Comparison of ENCODE assay signal across 8 cellular contexts in the genomic region with DNA sequence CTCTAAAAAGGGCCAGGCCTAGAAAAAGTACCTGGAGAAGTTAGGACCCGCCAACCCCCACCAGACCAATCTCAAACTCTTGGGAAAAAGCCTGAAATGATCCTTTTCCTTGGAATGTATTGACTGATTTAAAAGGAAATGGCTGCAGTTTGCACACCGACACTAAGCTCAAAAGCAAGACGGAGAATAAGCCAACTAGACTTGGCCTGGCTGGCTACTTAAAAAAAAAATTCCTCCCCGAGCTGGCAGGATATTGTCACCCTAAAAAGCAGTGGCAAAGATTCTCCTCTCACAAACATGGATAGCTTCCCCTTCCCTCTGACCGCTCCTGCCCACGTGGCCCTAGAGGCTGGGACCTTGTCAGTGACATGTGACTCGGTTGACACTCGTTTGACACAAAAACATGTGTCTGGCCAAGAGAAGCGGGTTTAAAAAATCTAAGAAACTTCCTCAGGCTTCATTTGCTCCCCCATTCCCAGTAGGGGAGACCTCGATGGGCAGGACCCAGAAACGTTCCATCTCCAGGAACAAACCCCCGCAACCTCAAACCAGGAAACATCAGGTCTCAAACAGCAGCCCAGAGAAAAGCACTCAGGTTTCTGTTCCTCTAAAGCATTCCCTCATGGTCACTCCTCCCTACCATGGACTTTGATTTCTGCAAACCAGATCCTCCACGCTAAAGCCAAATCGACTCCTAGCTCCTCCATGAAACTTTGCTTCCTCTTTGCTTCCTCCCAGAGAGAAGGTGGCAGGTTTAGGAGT. TPM values are rescaled to one million over a fixed set of nuclear protein-coding genes. Genes with fewer than 3 reads are reported as not detected.
DNase-seq lines count a peak whose midpoint lies in the region; ATAC-seq and TF ChIP-seq lines count a peak whose summit lies in the region.

No MANE protein-coding gene starts in this region.

- no peaks in the 10 kb centered on the region for H3K9me3 Mint-ChIP-seq in HFFc6
- 0 out of 2 replicates have a peak, but pooled peaks cover 2% of the 10 kb centered on the region for H3K9me3 Mint-ChIP-seq in WTC11

- H3K27ac Mint-ChIP-seq in HFFc6 (peak overlapping the region; percentile 100), WTC11 (peak overlapping the region; percentile 97)

- no peak overlapping the region for H3K9ac ChIP-seq in parathyroid adenoma

- H3K79me2 ChIP-seq in parathyroid adenoma: peaks cover 19% of the 10 kb centered on the region

- no peak for ATAC-seq in WTC11
- peak; percentile 13 for ATAC-seq in Right ventricle myocardium superior (ENCODE audit: poor library complexity)
- ATAC-seq in GM19328 (IDR thresholded peaks at IDR 0.05; ENCODE audit: unreplicated experiment): no peak
- no peak for ATAC-seq in GM18907 (IDR thresholded peaks at IDR 0.05; ENCODE audit: unreplicated experiment)

- peaks cover 44% of the 10 kb centered on the region for H3K4me1 ChIP-seq in parathyroid adenoma

- intact Hi-C loops in Right ventricle myocardium superior (cut with DNase I): no loop called here

- peak overlapping the region; percentile 32 for H3K4me2 ChIP-seq in parathyroid adenoma (ENCODE audit: low read length)

- H3K36me3 Mint-ChIP-seq in HFFc6 (ENCODE audit: low read depth) (no peaks in the 10 kb centered on the region), WTC11 (peaks cover 11% of the 10 kb centered on the region)

- H3K4me1 Mint-ChIP-seq in HFFc6 (ENCODE audit: low read depth) (peaks cover 17% of the 10 kb centered on the region), WTC11 (peaks cover 19% of the 10 kb centered on the region)

- H3K27me3 Mint-ChIP-seq in HFFc6 (ENCODE audit: insufficient read depth): peaks cover 3% of the 10 kb centered on the region; the same call in 1 of the 2 replicates
- H3K27me3 Mint-ChIP-seq in WTC11 (ENCODE audit: low read depth): peaks cover 4% of the 10 kb centered on the region

- CTCF ChIA-PET in WTC11 (lab: Charles Lee): interaction anchor here (1.0 to 2.5 kb wide), 7 partner anchors 16 to 67 kb away, joined by 3 to 10 read pairs (median 5); a partner anchor contains a TSS

- H2AFZ ChIP-seq in parathyroid adenoma: peak overlapping the region; percentile 10

- peak overlapping the region; percentile 45 for H3K4me3 ChIP-seq in parathyroid adenoma (ENCODE audit: low read depth, low read length)

- H3K27ac ChIP-seq in parathyroid adenoma: peak overlapping the region; percentile 92

- no peaks in the 10 kb centered on the region for H3K27me3 ChIP-seq in parathyroid adenoma (ENCODE audit: control insufficient read depth, insufficient read depth, low read length)

- H3K9me3 ChIP-seq in parathyroid adenoma (ENCODE audit: control insufficient read depth, low read length): no peaks in the 10 kb centered on the region

- POLR2A ChIA-PET in WTC11 (lab: Charles Lee): interaction anchor here (0.5 to 1.2 kb wide), 4 partner anchors 9 to 1351 kb away, joined by 3 to 5 read pairs (median 4); no protein-coding TSS in a partner anchor

- TF ChIP-seq CTCF in HFFc6 (IDR thresholded peaks at IDR 0.05) (no peak), WTC11 (IDR thresholded peaks at IDR 0.05) (no peak), parathyroid adenoma (IDR thresholded peaks at IDR 0.05) (no peak)

- H3K4me3 Mint-ChIP-seq in HFFc6 (peak overlapping the region; percentile 73), WTC11 (peak overlapping the region; percentile 63)

- DNase-seq in HFFc6 (no peak), WTC11 (ENCODE audit: low spot score) (no peak), Right ventricle myocardium superior (peak; percentile 75), NCI-H1436 (lab: John Stamatoyannopoulos, UW) (no peak)
- no peak for DNase-seq in stimulated activated CD4-positive, alpha-beta T cell treated with anti-CD3 and anti-CD28 coated beads, Interleukin-4, amount 100 ng/mL, for 1 hour

- no peaks in the 10 kb centered on the region for H3K36me3 ChIP-seq in parathyroid adenoma (ENCODE audit: control insufficient read depth, insufficient read depth, low read length)

TF ChIP-seq in WTC11, 78 proteins besides CTCF, POLR2A, EP300 and RAD21 (continues in another document):
- TF ChIP-seq PRRX2 (CRISPR knock-in tag; IDR thresholded peaks at IDR 0.05) (no peak), SP1 (CRISPR knock-in tag; conservative IDR thresholded peaks at IDR 0.05) (no peak), ZNF396 (CRISPR knock-in tag; IDR thresholded peaks at IDR 0.05; ENCODE audit: borderline replicate concordance) (no peak), EMX1 (CRISPR knock-in tag; IDR thresholded peaks at IDR 0.05) (no peak), ZNF219 (CRISPR knock-in tag; IDR thresholded peaks at IDR 0.05; ENCODE audit: borderline replicate concordance) (no peak), ZBTB21 (CRISPR knock-in tag; IDR thresholded peaks at IDR 0.05; ENCODE audit: borderline replicate concordance) (no peak)
- TF ChIP-seq, protein P1, sequence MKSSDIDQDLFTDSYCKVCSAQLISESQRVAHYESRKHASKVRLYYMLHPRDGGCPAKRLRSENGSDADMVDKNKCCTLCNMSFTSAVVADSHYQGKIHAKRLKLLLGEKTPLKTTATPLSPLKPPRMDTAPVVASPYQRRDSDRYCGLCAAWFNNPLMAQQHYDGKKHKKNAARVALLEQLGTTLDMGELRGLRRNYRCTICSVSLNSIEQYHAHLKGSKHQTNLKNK (CRISPR knock-in tag; IDR thresholded peaks at IDR 0.05): no peak
- TF ChIP-seq, protein P2, sequence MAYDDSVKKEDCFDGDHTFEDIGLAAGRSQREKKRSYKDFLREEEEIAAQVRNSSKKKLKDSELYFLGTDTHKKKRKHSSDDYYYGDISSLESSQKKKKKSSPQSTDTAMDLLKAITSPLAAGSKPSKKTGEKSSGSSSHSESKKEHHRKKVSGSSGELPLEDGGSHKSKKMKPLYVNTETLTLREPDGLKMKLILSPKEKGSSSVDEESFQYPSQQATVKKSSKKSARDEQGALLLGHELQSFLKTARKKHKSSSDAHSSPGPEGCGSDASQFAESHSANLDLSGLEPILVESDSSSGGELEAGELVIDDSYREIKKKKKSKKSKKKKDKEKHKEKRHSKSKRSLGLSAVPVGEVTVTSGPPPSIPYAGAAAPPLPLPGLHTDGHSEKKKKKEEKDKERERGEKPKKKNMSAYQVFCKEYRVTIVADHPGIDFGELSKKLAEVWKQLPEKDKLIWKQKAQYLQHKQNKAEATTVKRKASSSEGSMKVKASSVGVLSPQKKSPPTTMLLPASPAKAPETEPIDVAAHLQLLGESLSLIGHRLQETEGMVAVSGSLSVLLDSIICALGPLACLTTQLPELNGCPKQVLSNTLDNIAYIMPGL (CRISPR knock-in tag; IDR thresholded peaks at IDR 0.05): no peak
- TF ChIP-seq, protein P3, sequence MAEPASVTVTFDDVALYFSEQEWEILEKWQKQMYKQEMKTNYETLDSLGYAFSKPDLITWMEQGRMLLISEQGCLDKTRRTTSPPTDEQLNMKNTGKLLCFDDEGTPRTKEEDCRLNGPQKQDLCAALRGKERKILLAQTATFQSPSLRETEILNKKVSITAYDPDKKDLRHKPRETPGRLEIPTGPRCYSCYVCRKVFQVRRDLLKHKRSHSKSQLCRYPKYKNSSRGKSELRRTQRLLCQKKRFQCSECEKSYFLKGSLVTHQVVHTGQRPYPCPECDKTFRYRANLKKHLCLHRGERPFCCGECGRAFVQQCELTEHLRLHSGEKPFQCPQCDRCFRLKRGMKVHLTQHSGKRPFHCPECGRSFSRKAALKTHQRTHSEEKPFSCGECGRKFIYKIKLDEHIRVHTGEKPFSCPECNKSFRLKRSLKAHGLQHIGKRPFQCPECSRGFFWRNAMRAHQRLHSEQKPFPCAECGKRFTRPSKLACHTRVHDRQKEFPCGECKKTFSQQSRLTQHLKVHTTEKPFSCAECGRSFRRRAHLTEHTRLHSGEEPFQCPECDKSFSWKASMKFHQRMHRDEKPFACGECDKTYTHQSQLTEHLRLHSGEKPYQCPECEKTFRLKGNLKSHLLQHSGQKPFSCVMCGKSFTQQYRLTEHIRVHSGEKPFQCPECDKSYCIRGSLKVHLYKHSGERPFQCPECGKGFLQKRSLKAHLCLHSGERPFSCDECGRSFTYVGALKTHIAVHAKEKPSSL (CRISPR knock-in tag; conservative IDR thresholded peaks at IDR 0.05): no peak
- TF ChIP-seq, protein P4, sequence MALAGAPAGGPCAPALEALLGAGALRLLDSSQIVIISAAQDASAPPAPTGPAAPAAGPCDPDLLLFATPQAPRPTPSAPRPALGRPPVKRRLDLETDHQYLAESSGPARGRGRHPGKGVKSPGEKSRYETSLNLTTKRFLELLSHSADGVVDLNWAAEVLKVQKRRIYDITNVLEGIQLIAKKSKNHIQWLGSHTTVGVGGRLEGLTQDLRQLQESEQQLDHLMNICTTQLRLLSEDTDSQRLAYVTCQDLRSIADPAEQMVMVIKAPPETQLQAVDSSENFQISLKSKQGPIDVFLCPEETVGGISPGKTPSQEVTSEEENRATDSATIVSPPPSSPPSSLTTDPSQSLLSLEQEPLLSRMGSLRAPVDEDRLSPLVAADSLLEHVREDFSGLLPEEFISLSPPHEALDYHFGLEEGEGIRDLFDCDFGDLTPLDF (CRISPR knock-in tag; IDR thresholded peaks at IDR 0.05): no peak
- TF ChIP-seq, protein P5, sequence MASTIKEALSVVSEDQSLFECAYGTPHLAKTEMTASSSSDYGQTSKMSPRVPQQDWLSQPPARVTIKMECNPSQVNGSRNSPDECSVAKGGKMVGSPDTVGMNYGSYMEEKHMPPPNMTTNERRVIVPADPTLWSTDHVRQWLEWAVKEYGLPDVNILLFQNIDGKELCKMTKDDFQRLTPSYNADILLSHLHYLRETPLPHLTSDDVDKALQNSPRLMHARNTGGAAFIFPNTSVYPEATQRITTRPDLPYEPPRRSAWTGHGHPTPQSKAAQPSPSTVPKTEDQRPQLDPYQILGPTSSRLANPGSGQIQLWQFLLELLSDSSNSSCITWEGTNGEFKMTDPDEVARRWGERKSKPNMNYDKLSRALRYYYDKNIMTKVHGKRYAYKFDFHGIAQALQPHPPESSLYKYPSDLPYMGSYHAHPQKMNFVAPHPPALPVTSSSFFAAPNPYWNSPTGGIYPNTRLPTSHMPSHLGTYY (CRISPR knock-in tag; IDR thresholded peaks at IDR 0.05): no peak

RNA-seq across cellular contexts. Expression of a gene that starts 1.3 kb away (rescaled TPM):
- 10 to 100 TPM; 11.6 to 13.0 (median 12.2) TPM for total RNA-seq in HFFc6 (2021; fragmentation: NEBNext Ultra II Directional; extraction: Animal tissue kit (Norgen Biotek cat#: 25700))
- 20.4 to 23.2 TPM (median 21.4 TPM) in 3 replicates for total RNA-seq in WTC11 (2021)
- total RNA-seq in Right ventricle myocardium superior: 13.0 TPM

RNA-seq across cellular contexts. Expression of a gene that starts 23.1 kb away (rescaled TPM):
- not detected for total RNA-seq in HFFc6 (2021; fragmentation: NEBNext Ultra II Directional; extraction: Animal tissue kit (Norgen Biotek cat#: 25700))
- not detected in 3 replicates for total RNA-seq in WTC11 (2021)
- not detected for total RNA-seq in Right ventricle myocardium superior

RNA-seq across cellular contexts. Expression of a gene that starts 26.8 kb away (rescaled TPM):
- 1 to 10 TPM; 4.7 to 6.1 (median 5.1) TPM for total RNA-seq in HFFc6 (2021; fragmentation: NEBNext Ultra II Directional; extraction: Animal tissue kit (Norgen Biotek cat#: 25700))
- 11.8 to 12.2 TPM (median 12.0 TPM) in 3 replicates for total RNA-seq in WTC11 (2021)
- total RNA-seq in Right ventricle myocardium superior: 5.3 TPM

RNA-seq across cellular contexts. Expression of a gene that starts 52.5 kb away (rescaled TPM):
- total RNA-seq in HFFc6 (2021; fragmentation: NEBNext Ultra II Directional; extraction: Animal tissue kit (Norgen Biotek cat#: 25700)): 10 to 100 TPM; 19.9 to 29.0 (median 26.5) TPM
- total RNA-seq in WTC11 (2021): 82.9 to 89.0 TPM (median 83.3 TPM) in 3 replicates
- 15.4 TPM for total RNA-seq in Right ventricle myocardium superior

RNA-seq across cellular contexts. Expression of a gene that starts 57.1 kb away (rescaled TPM):
- total RNA-seq in HFFc6 (2021; fragmentation: NEBNext Ultra II Directional; extraction: Animal tissue kit (Norgen Biotek cat#: 25700)): 1 to 10 TPM; 1.2 to 4.0 (median 2.8) TPM
- 25.9 to 31.1 TPM (median 28.6 TPM) in 3 replicates for total RNA-seq in WTC11 (2021)
- total RNA-seq in Right ventricle myocardium superior: not detected
